In the genomic region with DNA sequence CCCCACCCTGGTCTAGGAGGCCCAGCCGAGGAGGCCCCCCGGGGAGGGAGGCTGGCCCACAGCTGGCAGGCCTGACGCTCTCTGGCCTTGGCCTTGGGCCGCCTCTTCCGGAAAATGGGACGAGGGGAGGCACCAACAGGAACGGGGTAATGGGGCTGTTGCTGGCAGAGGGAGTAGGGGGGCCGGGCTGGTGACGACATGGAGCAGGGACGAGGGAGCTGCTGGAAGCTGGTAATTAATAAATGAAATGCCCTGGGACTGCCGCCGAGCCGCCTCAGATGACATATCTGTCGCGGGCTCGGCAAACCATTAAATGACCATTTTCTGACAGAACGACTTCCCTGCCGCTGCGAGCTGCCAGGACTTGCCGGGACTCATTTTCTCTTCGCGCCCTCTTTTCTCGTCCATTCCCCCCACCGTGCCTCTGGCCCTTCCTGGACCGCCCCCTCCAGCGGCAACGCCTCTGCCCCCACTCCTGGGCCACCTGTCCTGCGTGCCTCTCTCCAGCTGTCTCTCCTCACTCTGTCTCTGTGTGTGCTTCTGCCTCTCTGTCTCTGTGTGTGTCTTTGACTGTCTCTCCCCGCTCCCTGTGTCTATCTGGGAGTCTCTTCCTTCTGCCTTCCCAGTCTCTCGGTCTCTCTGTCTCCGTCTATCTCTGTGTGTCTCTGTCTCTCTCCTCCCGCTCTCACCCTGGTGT, we compare ENCODE assay signal across 10 cellular contexts.
DNase-seq lines count a peak whose midpoint lies in the region; ATAC-seq and TF ChIP-seq lines count a peak whose summit lies in the region.
"Had no signal": no experiment of that assay in that cellular context is flagged by ENCODE, and none has a peak within 500 bp of the region (broad histone marks: within the 10 kb centered on the region; RNA-seq: fewer than 3 reads in every experiment).

No MANE protein-coding gene starts in this region.

- H3K4me3 ChIP-seq in Peyer's patch (peak overlapping the region in 3 of 4 donors; percentile 6 to 40 (median 36)), parathyroid adenoma (ENCODE audit: low read depth, low read length) (no peak overlapping the region)

- H3K9me3 ChIP-seq in Peyer's patch: no peaks in the 10 kb centered on the region
- H3K9me3 ChIP-seq in parathyroid adenoma (ENCODE audit: control insufficient read depth, low read length): no peaks in the 10 kb centered on the region
- H3K9me3 ChIP-seq: Caco-2 had no signal

- TF ChIP-seq POLR2A in Peyer's patch (IDR thresholded peaks at IDR 0.05): no peak

- H3K27me3 ChIP-seq in Peyer's patch (peaks cover 0 to 5% of the 10 kb centered on the region in 2 donors), parathyroid adenoma (ENCODE audit: control insufficient read depth, insufficient read depth, low read length) (no peaks in the 10 kb centered on the region)

- peak overlapping the region; percentile 12 to 81 for H3K4me3 Mint-ChIP-seq in CD14-positive monocyte

- peaks cover 0 to 2% of the 10 kb centered on the region in 2 donors for H3K36me3 Mint-ChIP-seq in CD14-positive monocyte

- no peak for TF ChIP-seq CTCF in CD14-positive monocyte (IDR thresholded peaks at IDR 0.05)
- no peak for TF ChIP-seq CTCF in Peyer's patch (IDR thresholded peaks at IDR 0.05)
- no peak for TF ChIP-seq CTCF in parathyroid adenoma (IDR thresholded peaks at IDR 0.05)

- H3K27ac ChIP-seq in Peyer's patch (no peak overlapping the region), parathyroid adenoma (no peak overlapping the region)

- H3K4me1 ChIP-seq in Peyer's patch: no peaks in the 10 kb centered on the region
- H3K4me1 ChIP-seq in parathyroid adenoma: no peaks in the 10 kb centered on the region
- H3K4me1 ChIP-seq: Caco-2 had no signal

- no peaks in the 10 kb centered on the region for H3K79me2 ChIP-seq in parathyroid adenoma

- no peaks in the 10 kb centered on the region for H3K36me3 ChIP-seq in Peyer's patch
- no peaks in the 10 kb centered on the region for H3K36me3 ChIP-seq in parathyroid adenoma (ENCODE audit: control insufficient read depth, insufficient read depth, low read length)

- intact Hi-C loops in CD14-positive monocyte (cut with micrococcal nuclease): no loop called here
- intact Hi-C loops in left cardiac atrium (cut with DNase I): no loop called here

- no peak for DNase-seq in CD14-positive monocyte (ENCODE audit: low spot score)
- DNase-seq in Peyer's patch: peak in 1 of 3 donors; percentile 40
- peak; percentile 30 for DNase-seq in left cardiac atrium
- no peak for DNase-seq in NCI-H2029 (lab: John Stamatoyannopoulos, UW)
- no peak for DNase-seq in NCI-H345 (lab: John Stamatoyannopoulos, UW)
- no peak for DNase-seq in NCI-H2029 treated with DMSO at 0.1 percent for 48 hours (lab: John Stamatoyannopoulos, UW)
- DNase-seq: Caco-2; stimulated activated CD4-positive, alpha-beta T cell treated with anti-CD3 and anti-CD28 coated beads, Interleukin-4, amount 100 ng/mL, for 4 hours had no signal

- H3K27me3 Mint-ChIP-seq in CD14-positive monocyte (ENCODE audit: low read depth in 3 of 3): peaks cover 26 to 45% (median 40%) of the 10 kb centered on the region in 3 donors

- H3K9me3 Mint-ChIP-seq in CD14-positive monocyte: peaks cover 0 to 5% (median 0%) of the 10 kb centered on the region in 7 donors

- ATAC-seq in left cardiac atrium (peak; percentile 7 to 69), HG03460 (IDR thresholded peaks at IDR 0.05; ENCODE audit: unreplicated experiment) (no peak)

- peaks cover 7% of the 10 kb centered on the region for H3K4me1 Mint-ChIP-seq in CD14-positive monocyte

- no peak overlapping the region for H3K4me2 ChIP-seq in parathyroid adenoma (ENCODE audit: low read length)

- H3K27ac Mint-ChIP-seq in CD14-positive monocyte: no peak overlapping the region

- H2AFZ ChIP-seq in parathyroid adenoma: peak overlapping the region; percentile 38

- no peak overlapping the region for H3K9ac ChIP-seq in parathyroid adenoma
